ENCODE assay signal across 1 cellular context in the genomic region with DNA sequence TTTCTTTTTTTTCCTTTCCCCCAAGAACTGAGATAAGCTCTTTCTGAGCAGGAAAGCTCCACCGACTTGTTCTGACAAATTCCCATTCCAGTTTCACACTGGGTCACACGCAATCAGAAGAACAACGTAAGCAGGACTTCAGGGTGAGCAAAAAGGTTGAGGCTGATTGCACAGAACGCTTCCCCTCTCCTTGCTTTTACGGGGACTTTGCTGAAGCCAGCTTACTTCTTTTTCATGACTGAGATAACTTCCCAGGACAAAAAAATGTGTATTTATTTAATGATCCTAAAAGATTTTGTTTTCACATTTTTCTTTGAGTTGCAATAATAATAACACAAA.
TF ChIP-seq lines count a peak whose summit lies in the region.

No MANE protein-coding gene starts in this region.

TF ChIP-seq in GM23338, 12 proteins besides CTCF, POLR2A, EP300 and RAD21 (continued from another document):
- TF ChIP-seq ZNF462 (CRISPR knock-in tag; IDR thresholded peaks at IDR 0.05) (no peak), ZNF114 (CRISPR knock-in tag; IDR thresholded peaks at IDR 0.05) (no peak), JUNB (IDR thresholded peaks at IDR 0.05; ENCODE audit: unreplicated experiment) (no peak), ZNF331 (CRISPR knock-in tag; IDR thresholded peaks at IDR 0.05; ENCODE audit: low read depth) (no peak), REST (IDR thresholded peaks at IDR 0.05; ENCODE audit: unreplicated experiment) (no peak), EZH2 (IDR thresholded peaks at IDR 0.05; ENCODE audit: low read depth, unreplicated experiment) (no peak)
